Comparison of ENCODE assay signal across 22 cellular contexts in the genomic region with DNA sequence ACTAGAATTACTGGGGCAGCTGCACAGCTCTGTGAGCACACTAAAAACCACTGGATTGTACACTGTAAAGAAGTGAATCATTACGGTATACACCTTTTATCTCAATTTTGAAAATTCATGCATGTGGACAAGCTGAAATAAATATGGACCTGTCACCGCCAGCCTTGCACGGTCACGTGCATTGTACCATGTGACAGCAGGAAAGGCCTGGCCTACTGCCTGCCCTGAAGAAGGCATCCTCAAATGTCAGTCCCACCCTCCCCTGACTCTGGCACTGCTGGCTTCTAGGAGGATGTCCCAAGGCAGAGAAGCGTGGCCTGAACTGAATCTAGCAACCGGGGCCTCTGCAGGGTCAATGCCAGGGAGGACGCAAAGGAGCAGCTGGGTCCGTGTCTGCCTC. TPM values are rescaled to one million over a fixed set of nuclear protein-coding genes. Genes with fewer than 3 reads are reported as not detected.
"Had no signal": no experiment of that assay in that cellular context is flagged by ENCODE, and none has a peak within 500 bp of the region (broad histone marks: within the 10 kb centered on the region; RNA-seq: fewer than 3 reads in every experiment).

No MANE protein-coding gene starts in this region.

- H3K27me3 ChIP-seq: pancreas, testis, uterus had no signal

- H3K4me1 ChIP-seq: esophagus muscularis mucosa, left lung, pancreas, sigmoid colon, testis, uterus had no signal

- ATAC-seq: activated T-cell treated with anti-CD3 and anti-CD28 coated beads, Interleukin-2, amount 50 U/mL, for 72 hours; left lung; T-helper 17 cell had no signal

- H3K4me3 ChIP-seq: coronary artery, esophagus muscularis mucosa, left lung, pancreas, sigmoid colon, testis, uterus had no signal

- FAIRE-seq: bronchial epithelial cell, pancreas had no signal

- DNase-seq: activated CD4-positive, alpha-beta memory T cell treated with anti-CD3 and anti-CD28 coated beads, Interleukin-2, amount 10 ng/mL, durations not matched to agents 7 days and 5 days; activated CD4-positive, alpha-beta T cell treated with anti-CD3 and anti-CD28 coated beads for 4 hours; activated CD4-positive, CD25-positive, alpha-beta regulatory T cell; activated effector memory CD4-positive, alpha-beta T cell treated with Interleukin-2 at 50 U/mL for 16 hours; activated naive CD4-positive, alpha-beta T cell treated with anti-CD3 and anti-CD28 coated beads for 36 hours; activated naive CD8-positive, alpha-beta T cell treated with anti-CD3 and anti-CD28 coated beads, Interleukin-2, amount 10 ng/mL, durations not matched to agents 7 days and 5 days; activated T-cell treated with anti-CD3 and anti-CD28 coated beads, Interleukin-2, amount 50 U/mL, for 72 hours; cerebellar nuclear complex; left lung; midbrain; sigmoid colon; stimulated activated CD4-positive, alpha-beta T cell treated with anti-CD3 and anti-CD28 coated beads, Interleukin-2, amount 100 ng/mL, for 48 hours; stimulated activated naive CD4-positive, alpha-beta T cell; T-helper 17 cell; testis; trophoblast cell; uterus had no signal

- H3K36me3 ChIP-seq: esophagus muscularis mucosa, left lung, pancreas, sigmoid colon, uterus had no signal

- H3K9me3 ChIP-seq: esophagus muscularis mucosa, left lung, pancreas, sigmoid colon, testis, uterus had no signal

- H3K27ac ChIP-seq: coronary artery, esophagus muscularis mucosa, left lung, pancreas, sigmoid colon, testis, uterus had no signal

RNA-seq across cellular contexts. Expression of gene SLC38A8, which starts 34.6 kb away (rescaled TPM):
- total RNA-seq: activated CD4-positive, alpha-beta memory T cell treated with anti-CD3 and anti-CD28 coated beads, Interleukin-2, amount 10 ng/mL, durations not matched to agents 7 days and 5 days; activated naive CD4-positive, alpha-beta T cell treated with anti-CD3 and anti-CD28 coated beads for 36 hours; activated naive CD8-positive, alpha-beta T cell treated with anti-CD3 and anti-CD28 coated beads, Interleukin-2, amount 10 ng/mL, durations not matched to agents 7 days and 5 days; activated T-cell treated with anti-CD3 and anti-CD28 coated beads, Interleukin-2, amount 50 U/mL, for 72 hours; bronchial epithelial cell; esophagus muscularis mucosa; kidney epithelial cell; sigmoid colon; T-helper 17 cell had no signal
- polyA plus RNA-seq: sigmoid colon had no signal

RNA-seq across cellular contexts. Expression of gene NECAB2, which starts 39.9 kb away (rescaled TPM):
- total RNA-seq: activated CD4-positive, alpha-beta memory T cell treated with anti-CD3 and anti-CD28 coated beads, Interleukin-2, amount 10 ng/mL, durations not matched to agents 7 days and 5 days; activated naive CD4-positive, alpha-beta T cell treated with anti-CD3 and anti-CD28 coated beads for 36 hours; activated naive CD8-positive, alpha-beta T cell treated with anti-CD3 and anti-CD28 coated beads, Interleukin-2, amount 10 ng/mL, durations not matched to agents 7 days and 5 days; bronchial epithelial cell; esophagus muscularis mucosa; kidney epithelial cell; T-helper 17 cell had no signal
